Comparison of ENCODE assay signal across 14 cellular contexts in the genomic region with DNA sequence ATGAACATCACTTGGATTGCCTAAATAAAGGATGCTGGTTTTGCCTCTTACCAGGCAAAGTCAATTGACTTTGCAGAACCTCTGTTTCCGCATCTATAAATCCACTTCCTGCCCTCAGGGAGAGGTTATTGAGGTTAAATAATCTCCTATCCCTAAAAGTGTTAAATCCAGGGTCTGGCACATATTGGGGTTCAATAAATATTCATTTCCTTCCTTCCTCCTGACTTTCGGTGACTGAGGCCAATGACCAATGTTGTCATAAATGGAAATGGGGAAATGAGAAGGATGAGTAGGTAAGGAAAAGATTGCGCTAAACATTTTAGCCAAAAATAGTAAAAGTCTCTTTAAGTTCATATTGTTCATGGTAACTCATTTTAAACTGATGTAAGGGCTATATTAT. TPM values are rescaled to one million over a fixed set of nuclear protein-coding genes. Genes with fewer than 3 reads are reported as not detected.
DNase-seq lines count a peak whose midpoint lies in the region; ATAC-seq and TF ChIP-seq lines count a peak whose summit lies in the region.
"Had no signal": no experiment of that assay in that cellular context is flagged by ENCODE, and none has a peak within 500 bp of the region (broad histone marks: within the 10 kb centered on the region; RNA-seq: fewer than 3 reads in every experiment).

No MANE protein-coding gene starts in this region.

- H3K9ac ChIP-seq in neural progenitor cell = no peak overlapping the region

- ATAC-seq in CD4-positive, CD25-positive, alpha-beta regulatory T cell (ENCODE audit: low read depth in 2 of 2) = no peak
- no peak for ATAC-seq in natural killer cell
- no peak for ATAC-seq in left ventricle myocardium superior
- ATAC-seq: body of pancreas had no signal

- no peaks in the 10 kb centered on the region for H3K27me3 Mint-ChIP-seq in CD4-positive, CD25-positive, alpha-beta regulatory T cell
- H3K27me3 Mint-ChIP-seq in activated CD4-positive, alpha-beta memory T cell treated with anti-CD3 and anti-CD28 coated beads, Interleukin-2, amount 10 ng/mL, durations not matched to agents 7 days and 5 days = no peaks in the 10 kb centered on the region
- no peaks in the 10 kb centered on the region for H3K27me3 Mint-ChIP-seq in natural killer cell (ENCODE audit: low read depth in 2 of 2)
- H3K27me3 Mint-ChIP-seq in neural progenitor cell (ENCODE audit: insufficient read depth, low read depth) = no peaks in the 10 kb centered on the region

- no peaks in the 10 kb centered on the region for H3K9me3 ChIP-seq in CD4-positive, CD25-positive, alpha-beta regulatory T cell (ENCODE audit: control insufficient read depth in 2 of 2, low read length in 2 of 2)
- H3K9me3 ChIP-seq in DOHH2 (ENCODE audit: control insufficient read depth, insufficient read depth, low read length) = no peaks in the 10 kb centered on the region
- H3K9me3 ChIP-seq in adrenal gland (replicated peaks in 1 of 3) = no peaks in the 10 kb centered on the region
- no peaks in the 10 kb centered on the region for H3K9me3 ChIP-seq in neural progenitor cell (ENCODE audit: low read depth)
- H3K9me3 ChIP-seq: body of pancreas, pancreas, stomach had no signal

- H3K4me1 ChIP-seq in CD4-positive, CD25-positive, alpha-beta regulatory T cell (ENCODE audit: control insufficient read depth, insufficient read depth, low read length, poor library complexity, severe bottlenecking) = peaks cover 80% of the 10 kb centered on the region
- H3K4me1 ChIP-seq in DOHH2 (ENCODE audit: control insufficient read depth, low read length) (peaks cover 90% of the 10 kb centered on the region), adrenal gland (replicated peaks in 1 of 2) (peaks cover 0 to 16% of the 10 kb centered on the region in 2 donors), neural progenitor cell (peaks cover 17% of the 10 kb centered on the region)

- TF ChIP-seq CTCF in DOHH2 (IDR thresholded peaks at IDR 0.05; ENCODE audit: low read depth, low read length, poor library complexity, severe bottlenecking) (no peak), natural killer cell (IDR thresholded peaks at IDR 0.05) (no peak), adrenal gland (IDR thresholded peaks at IDR 0.05) (no peak), neural progenitor cell (IDR thresholded peaks at IDR 0.05) (no peak)

- no peaks in the 10 kb centered on the region for H3K9me3 Mint-ChIP-seq in CD4-positive, CD25-positive, alpha-beta regulatory T cell
- no peaks in the 10 kb centered on the region for H3K9me3 Mint-ChIP-seq in activated CD4-positive, alpha-beta memory T cell treated with anti-CD3 and anti-CD28 coated beads, Interleukin-2, amount 10 ng/mL, durations not matched to agents 7 days and 5 days
- H3K9me3 Mint-ChIP-seq in natural killer cell (no peaks in the 10 kb centered on the region), neural progenitor cell (no peaks in the 10 kb centered on the region)

- H3K27ac ChIP-seq in CD4-positive, CD25-positive, alpha-beta regulatory T cell (ENCODE audit: insufficient read depth, low read length, poor library complexity, severe bottlenecking) = peak overlapping the region; percentile 49
- H3K27ac ChIP-seq in DOHH2 (ENCODE audit: low read depth, low read length) (peak overlapping the region; percentile 13; the same call in 1 of the 2 replicates), adrenal gland (no peak overlapping the region), neural progenitor cell (no peak overlapping the region)

- H3K4me2 ChIP-seq in DOHH2 (ENCODE audit: low read length) (0 out of 2 replicates have a peak overlapping the region, but pooled peaks have one; percentile 13), neural progenitor cell (no peak overlapping the region)

- intact Hi-C loops in natural killer cell (cut with micrococcal nuclease) = loop anchor here (5.0 kb wide), 1 partner anchor 36 kb away; no protein-coding TSS in a partner anchor
- intact Hi-C loops in left ventricle myocardium superior (cut with micrococcal nuclease) = no loop called here
- intact Hi-C loops in adrenal gland (cut with DNase I) = loop anchor here in 1 of 2 donors (10.0 kb wide), 1 partner anchor 59 kb away; no protein-coding TSS in a partner anchor

- POLR2A ChIA-PET in activated CD4-positive, alpha-beta memory T cell treated with anti-CD3 and anti-CD28 coated beads, Interleukin-2, amount 10 ng/mL, durations not matched to agents 7 days and 5 days (lab: Charles Lee) = interaction anchor here (1.2 to 13.7 kb wide), 4 partner anchors 11 to 16 kb away, joined by 3 to 112 read pairs (median 6); a partner anchor contains a TSS

- H3K9me2 ChIP-seq in DOHH2 (replicated peaks; ENCODE audit: control insufficient read depth, low read length) = no peaks in the 10 kb centered on the region

- H3K27me3 ChIP-seq in CD4-positive, CD25-positive, alpha-beta regulatory T cell (ENCODE audit: control insufficient read depth, insufficient read depth, low read length) = no peaks in the 10 kb centered on the region
- H3K27me3 ChIP-seq in DOHH2 (ENCODE audit: control insufficient read depth, low read length) (no peaks in the 10 kb centered on the region), adrenal gland (no peaks in the 10 kb centered on the region), neural progenitor cell (no peaks in the 10 kb centered on the region)
- H3K27me3 ChIP-seq: body of pancreas, dorsolateral prefrontal cortex, pancreas, stomach had no signal

- DNase-seq in CD4-positive, CD25-positive, alpha-beta regulatory T cell = no peak
- DNase-seq in activated CD4-positive, alpha-beta memory T cell treated with anti-CD3 and anti-CD28 coated beads, Interleukin-2, amount 10 ng/mL, durations not matched to agents 7 days and 5 days = no peak
- DNase-seq in natural killer cell (no peak), left ventricle myocardium superior (no peak), adrenal gland (no peak), neural progenitor cell (ENCODE audit: low spot score) (no peak)
- DNase-seq: body of pancreas, dorsolateral prefrontal cortex, HCEC 1CT, NCI-H1048, pancreas, stomach had no signal

- CTCF ChIA-PET in activated CD4-positive, alpha-beta memory T cell treated with anti-CD3 and anti-CD28 coated beads, Interleukin-2, amount 10 ng/mL, durations not matched to agents 7 days and 5 days (lab: Charles Lee) = interaction anchor here (6.6 kb wide), 1 partner anchor 15 kb away, joined by 58 read pairs; a partner anchor contains a TSS

- WGBS in adrenal gland, 4 donors = 74 to 84% (median 78%) methylated on average over 3 of the region's 3 CpGs

- peaks cover 65 to 99% (median 92%) of the 10 kb centered on the region in 4 donors for H3K4me1 Mint-ChIP-seq in CD4-positive, CD25-positive, alpha-beta regulatory T cell
- peaks cover 90% of the 10 kb centered on the region for H3K4me1 Mint-ChIP-seq in activated CD4-positive, alpha-beta memory T cell treated with anti-CD3 and anti-CD28 coated beads, Interleukin-2, amount 10 ng/mL, durations not matched to agents 7 days and 5 days
- peaks cover 79 to 85% of the 10 kb centered on the region in 2 donors for H3K4me1 Mint-ChIP-seq in natural killer cell
- peaks cover 28% of the 10 kb centered on the region for H3K4me1 Mint-ChIP-seq in neural progenitor cell

- H2AFZ ChIP-seq in neural progenitor cell (replicated peaks) = no peak overlapping the region

- peak overlapping the region; percentile 61 for H3K4me3 ChIP-seq in CD4-positive, CD25-positive, alpha-beta regulatory T cell (ENCODE audit: low read depth, low read length)
- H3K4me3 ChIP-seq in DOHH2 (ENCODE audit: low read length) (no peak overlapping the region), adrenal gland (no peak overlapping the region), neural progenitor cell (no peak overlapping the region)
- H3K4me3 ChIP-seq: body of pancreas, dorsolateral prefrontal cortex, pancreas, skin epidermis, stomach had no signal

- peaks cover 47% of the 10 kb centered on the region for H3K36me3 Mint-ChIP-seq in CD4-positive, CD25-positive, alpha-beta regulatory T cell
- peaks cover 82% of the 10 kb centered on the region for H3K36me3 Mint-ChIP-seq in activated CD4-positive, alpha-beta memory T cell treated with anti-CD3 and anti-CD28 coated beads, Interleukin-2, amount 10 ng/mL, durations not matched to agents 7 days and 5 days (ENCODE audit: low read depth)
- H3K36me3 Mint-ChIP-seq in natural killer cell (no peaks in the 10 kb centered on the region), neural progenitor cell (peaks cover 7% of the 10 kb centered on the region)

- H4K20me1 ChIP-seq in DOHH2 (ENCODE audit: control insufficient read depth, insufficient read depth, low read depth, low read length) = peaks cover 35% of the 10 kb centered on the region
- no peaks in the 10 kb centered on the region for H4K20me1 ChIP-seq in neural progenitor cell (ENCODE audit: low read depth)

- TF ChIP-seq POLR2A in adrenal gland (IDR thresholded peaks at IDR 0.05) = no peak

- peak overlapping the region in 2 of 3 donors; percentile 49 to 86 for H3K27ac Mint-ChIP-seq in CD4-positive, CD25-positive, alpha-beta regulatory T cell
- peak overlapping the region; percentile 83 for H3K27ac Mint-ChIP-seq in activated CD4-positive, alpha-beta memory T cell treated with anti-CD3 and anti-CD28 coated beads, Interleukin-2, amount 10 ng/mL, durations not matched to agents 7 days and 5 days
- H3K27ac Mint-ChIP-seq in natural killer cell (peak overlapping the region; percentile 45 to 90), neural progenitor cell (no peak overlapping the region)

- peak overlapping the region in 3 of 4 donors; percentile 24 to 61 (median 56) for H3K4me3 Mint-ChIP-seq in CD4-positive, CD25-positive, alpha-beta regulatory T cell
- H3K4me3 Mint-ChIP-seq in activated CD4-positive, alpha-beta memory T cell treated with anti-CD3 and anti-CD28 coated beads, Interleukin-2, amount 10 ng/mL, durations not matched to agents 7 days and 5 days = no peak overlapping the region
- H3K4me3 Mint-ChIP-seq in natural killer cell (no peak overlapping the region), neural progenitor cell (no peak overlapping the region)

- peaks cover 100% of the 10 kb centered on the region for H3K79me2 ChIP-seq in DOHH2 (ENCODE audit: control insufficient read depth, low read length)
- no peaks in the 10 kb centered on the region for H3K79me2 ChIP-seq in neural progenitor cell (ENCODE audit: low read depth)

- peaks cover 8% of the 10 kb centered on the region for H3F3A ChIP-seq in DOHH2 (ENCODE audit: control insufficient read depth, insufficient read depth)
- H3F3A ChIP-seq in neural progenitor cell (ENCODE audit: low read depth) = no peaks in the 10 kb centered on the region

- peaks cover 14% of the 10 kb centered on the region for H3K36me3 ChIP-seq in CD4-positive, CD25-positive, alpha-beta regulatory T cell (ENCODE audit: control insufficient read depth, insufficient read depth, low read length)
- H3K36me3 ChIP-seq in DOHH2 (ENCODE audit: control insufficient read depth, low read length) (peaks cover 92% of the 10 kb centered on the region), adrenal gland (replicated peaks in 1 of 2) (no peaks in the 10 kb centered on the region), neural progenitor cell (no peaks in the 10 kb centered on the region)
- H3K36me3 ChIP-seq: pancreas, stomach had no signal

RNA-seq across cellular contexts. Expression of a gene that starts 16.0 kb away (rescaled TPM):
- total RNA-seq in CD4-positive, CD25-positive, alpha-beta regulatory T cell = 125 TPM
- polyA plus RNA-seq in CD4-positive, CD25-positive, alpha-beta regulatory T cell = 10 to 100 TPM; 19.1 to 39.0 (median 29.5) TPM
- 100 to 1,000 TPM; 102 to 109 TPM for total RNA-seq in activated CD4-positive, alpha-beta memory T cell treated with anti-CD3 and anti-CD28 coated beads, Interleukin-2, amount 10 ng/mL, durations not matched to agents 7 days and 5 days
- total RNA-seq in natural killer cell = 10 to 100 TPM; 28.2 to 64.2 (median 33.4) TPM
- total RNA-seq in left ventricle myocardium superior = 7.7 TPM
- 1 to 10 TPM in 7 of 8 donors, under 1 TPM in 1; 0.85 to 7.7 (median 4.0) TPM for total RNA-seq in adrenal gland
- 1 to 10 TPM; 1.2 to 2.9 (median 1.5) TPM for polyA plus RNA-seq in adrenal gland
- total RNA-seq in neural progenitor cell (ENCODE audit: low replicate concordance) = 4.2 and 4.9 TPM in 2 replicates

Comparison
In these comparisons a context has a peak if more than half of its experiments do, and no peak if none do; other contexts are left out.
1. H3K27ac ChIP-seq: peak in CD4-positive, CD25-positive, alpha-beta regulatory T cell (single experiment) and DOHH2 (single experiment); none in adrenal gland (0 of 5) and neural progenitor cell (single experiment).
2. H3K4me3 Mint-ChIP-seq: peak in CD4-positive, CD25-positive, alpha-beta regulatory T cell (3 of 4); none in activated CD4-positive, alpha-beta memory T cell treated with anti-CD3 and anti-CD28 coated beads, Interleukin-2, amount 10 ng/mL, durations not matched to agents 7 days and 5 days (single experiment), natural killer cell (single experiment) and neural progenitor cell (single experiment).